In genomic region chr18:49974079-49974478, GRCh38 we compare ENCODE assay signal across 27 cellular contexts.
"Had no signal": no experiment of that assay in that cellular context is flagged by ENCODE, and none has a peak within 500 bp of the region (broad histone marks: within the 10 kb centered on the region; RNA-seq: fewer than 3 reads in every experiment).

No MANE protein-coding gene starts in this region.

- H3K4me1 ChIP-seq: gastrocnemius medialis, lower lobe of right lung, testis had no signal

- H3K27ac ChIP-seq: dorsolateral prefrontal cortex, epithelial cell of prostate, gastrocnemius medialis, heart right ventricle, lower lobe of right lung, parathyroid adenoma, right atrium auricular region, testis, tibial artery, upper lobe of left lung had no signal

- FAIRE-seq: keratinocyte, urothelium cell line had no signal

- H3K9ac ChIP-seq: parathyroid adenoma had no signal

- H3K4me1 Mint-ChIP-seq: naive B cell; neural crest cell; stimulated activated effector memory CD8-positive, alpha-beta T cell treated with anti-CD3 and anti-CD28 coated beads, Interleukin-12 subunit alpha, Interleukin-12 subunit beta, amount 100 ng/mL, for 72 hours had no signal

- H3K4me3 Mint-ChIP-seq: naive B cell; natural killer cell treated with Interleukin-12 subunit alpha and Interleukin-12 subunit beta and Interleukin-15 and Interleukin-18, amount 100 ng/mL, for 72 hours; neural crest cell; stimulated activated effector memory CD8-positive, alpha-beta T cell treated with anti-CD3 and anti-CD28 coated beads, Interleukin-12 subunit alpha, Interleukin-12 subunit beta, amount 100 ng/mL, for 72 hours had no signal

- H2AFZ ChIP-seq: parathyroid adenoma had no signal

- H3K27me3 ChIP-seq: dorsolateral prefrontal cortex, gastrocnemius medialis, right atrium auricular region, testis, tibial artery, upper lobe of left lung had no signal

- H3K27ac Mint-ChIP-seq: naive B cell; natural killer cell treated with Interleukin-12 subunit alpha and Interleukin-12 subunit beta and Interleukin-15 and Interleukin-18, amount 100 ng/mL, for 72 hours; progenitor cell of endocrine pancreas; stimulated activated effector memory CD8-positive, alpha-beta T cell treated with anti-CD3 and anti-CD28 coated beads, Interleukin-12 subunit alpha, Interleukin-12 subunit beta, amount 100 ng/mL, for 72 hours had no signal

- DNase-seq: cerebellar nuclear complex; cortex of kidney; dorsolateral prefrontal cortex; effector CD4-positive, alpha-beta T cell; foreskin fibroblast; gastrocnemius medialis; heart right ventricle; hypothalamus; left ventricle myocardium superior; lower lobe of right lung; naive B cell; stimulated activated CD4-positive, alpha-beta T cell treated with anti-CD3 and anti-CD28 coated beads, Interleukin-2, amount 100 ng/mL, for 24 hours; stimulated activated CD4-positive, alpha-beta T cell treated with anti-CD3 and anti-CD28 coated beads, Interleukin-4, amount 100 ng/mL, for 24 hours; stimulated activated naive CD8-positive, alpha-beta T cell treated with anti-CD3 and anti-CD28 coated beads, Interleukin-15, Interleukin-2, amounts not matched to agents 100 U/mL and 50 U/mL, for 24 hours; substantia nigra; testis; tibial artery; upper lobe of left lung had no signal

- H3K36me3 Mint-ChIP-seq: naive B cell; natural killer cell treated with Interleukin-12 subunit alpha and Interleukin-12 subunit beta and Interleukin-15 and Interleukin-18, amount 100 ng/mL, for 72 hours; stimulated activated effector memory CD8-positive, alpha-beta T cell treated with anti-CD3 and anti-CD28 coated beads, Interleukin-12 subunit alpha, Interleukin-12 subunit beta, amount 100 ng/mL, for 72 hours had no signal

- H3K9me3 Mint-ChIP-seq: natural killer cell treated with Interleukin-12 subunit alpha and Interleukin-12 subunit beta and Interleukin-15 and Interleukin-18, amount 100 ng/mL, for 72 hours; neural crest cell; stimulated activated effector memory CD8-positive, alpha-beta T cell treated with anti-CD3 and anti-CD28 coated beads, Interleukin-12 subunit alpha, Interleukin-12 subunit beta, amount 100 ng/mL, for 72 hours had no signal

- H3K27me3 Mint-ChIP-seq: progenitor cell of endocrine pancreas had no signal

- H3K9me3 ChIP-seq: gastrocnemius medialis, heart right ventricle, lower lobe of right lung, right atrium auricular region, testis, tibial artery, upper lobe of left lung had no signal

- H3K79me2 ChIP-seq: parathyroid adenoma had no signal

- H3K36me3 ChIP-seq: gastrocnemius medialis, heart right ventricle, lower lobe of right lung, right atrium auricular region, tibial artery, upper lobe of left lung had no signal

- H3K4me3 ChIP-seq: dorsolateral prefrontal cortex, gastrocnemius medialis, heart right ventricle, lower lobe of right lung, right atrium auricular region, testis, tibial artery, upper lobe of left lung had no signal
